In the genomic region with DNA sequence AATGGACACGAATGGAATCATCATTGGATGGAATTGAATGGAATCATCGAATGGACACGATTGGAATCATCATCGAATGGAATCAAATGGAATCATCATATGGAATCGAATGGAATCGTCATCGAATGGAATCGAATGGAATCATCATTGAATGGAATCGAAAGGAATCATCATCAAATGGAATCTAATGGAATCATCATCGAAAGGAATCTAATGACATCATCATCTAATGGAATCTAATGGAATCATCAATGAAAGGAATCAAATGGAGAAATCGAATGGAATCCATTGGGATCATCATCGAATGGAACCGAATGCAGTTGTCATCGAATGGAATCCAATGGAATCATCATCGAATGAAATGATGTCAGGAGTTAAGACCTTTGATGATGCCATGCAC, we compare ENCODE assay signal across 29 cellular contexts.
"Had no signal": no experiment of that assay in that cellular context is flagged by ENCODE, and none has a peak within 500 bp of the region (broad histone marks: within the 10 kb centered on the region; RNA-seq: fewer than 3 reads in every experiment).

No MANE protein-coding gene starts in this region.

- H3K4me2 ChIP-seq: neural progenitor cell, smooth muscle cell had no signal

- H3K9ac ChIP-seq: neural progenitor cell, parathyroid adenoma had no signal

- H3K4me3 ChIP-seq: neural progenitor cell, ovary, pancreas, prostate gland, psoas muscle, right atrium auricular region, sigmoid colon, skin epidermis, smooth muscle cell, spleen had no signal

- H3K36me3 ChIP-seq: neural progenitor cell, neutrophil, ovary, pancreas, prostate gland, right atrium auricular region, sigmoid colon, spleen had no signal

- DNase-seq: naive B cell; naive thymus-derived CD4-positive, alpha-beta T cell; naive thymus-derived CD8-positive, alpha-beta T cell; natural killer cell; nephron progenitor cell; nucleus accumbens; occipital lobe; ovary; pancreas; posterior cingulate gyrus; psoas muscle; retina; right cardiac atrium; sigmoid colon; small intestine; spleen; stimulated activated CD4-positive, alpha-beta T cell treated with anti-CD3 and anti-CD28 coated beads, Interleukin-12 subunit alpha, Interleukin-12 subunit beta, amount 100 ng/mL, for 4 hours; stimulated activated CD4-positive, alpha-beta T cell treated with anti-CD3 and anti-CD28 coated beads, Interleukin-15, amount 100 ng/mL, for 24 hours; stimulated activated CD4-positive, alpha-beta T cell treated with anti-CD3 and anti-CD28 coated beads, Interleukin-1b, Interleukin-23, amount 100 ng/mL, for 48 hours; stimulated activated CD4-positive, alpha-beta T cell treated with anti-CD3 and anti-CD28 coated beads, Interleukin-2, amount 100 ng/mL, for 24 hours had no signal

- H3K79me2 ChIP-seq: parathyroid adenoma had no signal

- H3K9me3 ChIP-seq: neutrophil, ovary, prostate gland had no signal

- H3K4me1 ChIP-seq: neural progenitor cell, pancreas, parathyroid adenoma, prostate gland, psoas muscle, right atrium auricular region, sigmoid colon, spleen had no signal

- H3K27ac ChIP-seq: neural progenitor cell, neutrophil, ovary, pancreas, parathyroid adenoma, prostate gland, psoas muscle, right atrium auricular region, sigmoid colon, skin epidermis, spleen had no signal

- H2AFZ ChIP-seq: neural progenitor cell, parathyroid adenoma had no signal

- ATAC-seq: naive thymus-derived CD4-positive, alpha-beta T cell; naive thymus-derived CD8-positive, alpha-beta T cell; natural killer cell; natural killer cell treated with Interleukin-12 subunit alpha and Interleukin-12 subunit beta and Interleukin-15 and Interleukin-18, amount 100 ng/mL, for 72 hours; pancreas; psoas muscle; right cardiac atrium; sciatic nerve had no signal

- FAIRE-seq: pancreas, small intestine had no signal

- H3K27me3 ChIP-seq: neural progenitor cell, neutrophil, ovary, pancreas, right atrium auricular region, sigmoid colon, spleen had no signal
